In genomic region chr5:162801235-162801634, GRCh38 we compare ENCODE assay signal across 31 cellular contexts.
"Had no signal": no experiment of that assay in that cellular context is flagged by ENCODE, and none has a peak within 500 bp of the region (broad histone marks: within the 10 kb centered on the region; RNA-seq: fewer than 3 reads in every experiment).

No MANE protein-coding gene starts in this region.

- H3K4me1 ChIP-seq: body of pancreas, esophagus muscularis mucosa, foreskin keratinocyte, gastrocnemius medialis, heart left ventricle had no signal

- ATAC-seq: activated CD4-positive, CD25-positive, alpha-beta regulatory T cell treated with anti-CD3 and anti-CD28 coated beads, Interleukin-2, amount 50 U/mL, for 24 hours; activated CD8-positive, alpha-beta T cell treated with anti-CD3 and anti-CD28 coated beads for 36 hours; activated T-cell treated with anti-CD3 and anti-CD28 coated beads, Interleukin-2, amount 50 U/mL, for 4 hours; activated T-helper 17 cell treated with anti-CD3 and anti-CD28 coated beads, Interleukin-2, amount 50 U/mL, for 72 hours; body of pancreas; foreskin keratinocyte; gastrocnemius medialis; heart left ventricle; T-helper 17 cell had no signal

- DNase-seq: activated B cell treated with CpG ODN at 0.5 μM for 24 hours; activated CD4-positive, alpha-beta T cell treated with anti-CD3 and anti-CD28 coated beads for 48 hours; activated CD4-positive, alpha-beta T cell treated with anti-CD3 and anti-CD28 coated beads, Interleukin-2, amount 50 U/mL, for 1 hour; activated CD4-positive, alpha-beta T cell treated with anti-CD3 and anti-CD28 coated beads, Interleukin-2, amount 50 U/mL, for 48 hours; activated CD8-positive, alpha-beta memory T cell treated with anti-CD3 and anti-CD28 coated beads for 24 hours; activated CD8-positive, alpha-beta T cell treated with anti-CD3 and anti-CD28 coated beads for 36 hours; activated effector memory CD4-positive, alpha-beta T cell treated with Interleukin-2 at 50 U/mL for 16 hours; activated gamma-delta T cell treated with Interleukin-2 at 50 U/mL for 16 hours; activated naive CD4-positive, alpha-beta T cell treated with anti-CD3 and anti-CD28 coated beads, Interleukin-2, amount 50 U/mL, for 16 hours; activated naive CD4-positive, alpha-beta T cell treated with Interleukin-2 at 50 U/mL for 16 hours; activated T-cell treated with anti-CD3 and anti-CD28 coated beads, Interleukin-2, amount 50 U/mL, for 4 hours; amygdala; aorta; body of pancreas; central memory CD4-positive, alpha-beta T cell; cerebellar nuclear complex; dorsolateral prefrontal cortex; effector memory CD4-positive, alpha-beta T cell; endodermal cell; foreskin keratinocyte; gastrocnemius medialis; glutamatergic neuron; T-helper 1 cell; T-helper 17 cell; T1000; WERI-Rb-1 had no signal

- H3K4me3 ChIP-seq: body of pancreas, coronary artery, dorsolateral prefrontal cortex, esophagus muscularis mucosa, gastrocnemius medialis, heart left ventricle had no signal

- H3K27me3 ChIP-seq: body of pancreas, dorsolateral prefrontal cortex, esophagus muscularis mucosa, foreskin keratinocyte, gastrocnemius medialis, heart left ventricle had no signal

- H3K27ac ChIP-seq: body of pancreas, coronary artery, dorsolateral prefrontal cortex, esophagus muscularis mucosa, foreskin keratinocyte, gastrocnemius medialis, heart left ventricle, WERI-Rb-1 had no signal

- H3K36me3 ChIP-seq: esophagus muscularis mucosa, gastrocnemius medialis, heart left ventricle, WERI-Rb-1 had no signal

- H3K9me3 ChIP-seq: body of pancreas, esophagus muscularis mucosa, gastrocnemius medialis had no signal
